Comparison of ENCODE assay signal across 1 cellular context in the genomic region with DNA sequence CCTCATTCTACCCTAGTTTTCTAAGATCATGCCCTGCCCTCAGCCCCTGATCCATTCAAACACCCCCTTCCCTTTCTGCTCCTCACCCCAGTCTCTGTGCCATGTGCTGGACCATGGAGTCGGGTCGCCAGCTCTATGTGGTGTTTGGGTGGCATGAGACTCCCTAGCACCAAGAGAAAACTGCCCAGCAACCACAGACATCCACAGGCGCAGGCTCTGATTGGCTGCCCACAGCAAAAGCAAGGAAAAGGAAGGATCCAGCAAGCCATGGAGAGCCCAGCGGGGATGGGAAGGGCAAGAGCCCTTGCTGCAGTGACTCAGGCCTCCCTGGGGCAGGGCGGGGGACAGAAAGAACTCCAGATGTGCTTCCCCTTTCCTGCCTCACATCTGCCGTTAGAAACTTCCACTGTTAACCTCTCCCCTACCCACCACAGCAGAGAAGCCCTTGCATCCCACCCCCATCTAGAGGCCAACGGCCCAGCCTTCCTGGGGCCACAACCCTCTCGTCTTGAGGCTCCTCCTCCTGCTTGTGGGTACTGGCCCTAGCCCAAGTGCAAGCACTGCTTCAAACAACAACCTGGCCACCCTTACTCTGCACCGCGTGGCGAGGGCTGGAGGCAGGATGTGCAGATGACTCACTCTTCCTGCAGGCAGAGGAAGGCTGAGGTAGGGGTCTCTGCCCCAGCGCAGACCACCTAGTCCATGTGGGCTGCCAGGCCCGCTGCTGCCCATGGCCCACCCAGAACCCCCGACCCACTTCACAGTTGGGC.
TF ChIP-seq lines count a peak whose summit lies in the region.

No MANE protein-coding gene starts in this region.

TF ChIP-seq in K562, 482 proteins besides CTCF, POLR2A, EP300 and RAD21 (continued from another document and continues in another):
- TF ChIP-seq CHD2 (IDR thresholded peaks at IDR 0.05; ENCODE audit: low read depth, low read length) (no peak), RNF2 (IDR thresholded peaks at IDR 0.05) (no peak), ERF (CRISPR knock-in tag; IDR thresholded peaks at IDR 0.05) (peak; percentile 80; the same call in 1 of the 2 replicates), ZNF398 (CRISPR knock-in tag; IDR thresholded peaks at IDR 0.05) (no peak), HDGF (IDR thresholded peaks at IDR 0.05) (0 out of 2 replicates have a peak, but pooled peaks have one; percentile 66), HOMEZ (CRISPR knock-in tag; IDR thresholded peaks at IDR 0.05) (0 out of 2 replicates have a peak, but pooled peaks have one; percentile 49), SRSF3 (IDR thresholded peaks at IDR 0.05; ENCODE audit: insufficient read depth, low read length) (no peak), KDM2B (CRISPR knock-in tag; IDR thresholded peaks at IDR 0.05) (no peak), TRIM25 (IDR thresholded peaks at IDR 0.05; ENCODE audit: borderline replicate concordance) (no peak), OTX1 (CRISPR knock-in tag; IDR thresholded peaks at IDR 0.05) (peak; percentile 50; the same call in 1 of the 2 replicates), ZBTB40 (IDR thresholded peaks at IDR 0.05) (peak; percentile 32; the same call in 1 of the 2 replicates), ZBTB40 (CRISPR knock-in tag; IDR thresholded peaks at IDR 0.05) (no peak), RCOR1 (IDR thresholded peaks at IDR 0.05; ENCODE audit: borderline replicate concordance in 1 of 2, low read depth in 2 of 2, low read length in 2 of 2) (0 out of 4 replicates have a peak, but pooled peaks of 1 of the 2 experiments have one; percentile 45), KLF6 (CRISPR knock-in tag; IDR thresholded peaks at IDR 0.05; ENCODE audit: borderline replicate concordance) (peak; percentile 78), CREB1 (IDR thresholded peaks at IDR 0.05) (peak; percentile 38; the same call in 1 of the 2 replicates), CREB1 (CRISPR knock-in tag; IDR thresholded peaks at IDR 0.05) (no peak), SMARCE1 (IDR thresholded peaks at IDR 0.05) (peak; percentile 78), FOS (IDR thresholded peaks at IDR 0.05; ENCODE audit: extremely low read depth, insufficient read length) (peak; percentile 40), ZNF589 (CRISPR knock-in tag; IDR thresholded peaks at IDR 0.05; ENCODE audit: low read depth) (peak; percentile 55; the same call in 1 of the 2 replicates), ZBTB17 (CRISPR knock-in tag; IDR thresholded peaks at IDR 0.05) (peak; percentile 15; the same call in 1 of the 2 replicates), NR2C1 (IDR thresholded peaks at IDR 0.05) (peak; percentile 20; the same call in 1 of the 2 replicates), NR2C1 (tag; IDR thresholded peaks at IDR 0.05) (no peak), SMAD4 (CRISPR knock-in tag; conservative IDR thresholded peaks at IDR 0.05) (peak; percentile 19; the same call in 1 of the 2 replicates), ZNF143 (CRISPR knock-in tag; IDR thresholded peaks at IDR 0.05) (0 out of 2 replicates have a peak, but pooled peaks have one; percentile 19), POLR2G (IDR thresholded peaks at IDR 0.05; ENCODE audit: low read depth, low read length) (peak; percentile 63; the same call in 1 of the 2 replicates), ZBTB26 (CRISPR knock-in tag; IDR thresholded peaks at IDR 0.05) (0 out of 2 replicates have a peak, but pooled peaks have one; percentile 28), TGIF2 (CRISPR knock-in tag; IDR thresholded peaks at IDR 0.05) (no peak), JUND (IDR thresholded peaks at IDR 0.05; ENCODE audit: borderline replicate concordance, low read depth, low read length) (peak; percentile 77), JUND (tag; IDR thresholded peaks at IDR 0.05; ENCODE audit: borderline replicate concordance, low read depth, low read length) (peak; percentile 63; the same call in 2 of the 3 replicates)
- TF ChIP-seq, protein P1, sequence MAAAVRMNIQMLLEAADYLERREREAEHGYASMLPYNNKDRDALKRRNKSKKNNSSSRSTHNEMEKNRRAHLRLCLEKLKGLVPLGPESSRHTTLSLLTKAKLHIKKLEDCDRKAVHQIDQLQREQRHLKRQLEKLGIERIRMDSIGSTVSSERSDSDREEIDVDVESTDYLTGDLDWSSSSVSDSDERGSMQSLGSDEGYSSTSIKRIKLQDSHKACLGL (CRISPR knock-in tag; IDR thresholded peaks at IDR 0.05; ENCODE audit: borderline replicate concordance, poor library complexity, severe bottlenecking) = no peak
- TF ChIP-seq, protein P2, sequence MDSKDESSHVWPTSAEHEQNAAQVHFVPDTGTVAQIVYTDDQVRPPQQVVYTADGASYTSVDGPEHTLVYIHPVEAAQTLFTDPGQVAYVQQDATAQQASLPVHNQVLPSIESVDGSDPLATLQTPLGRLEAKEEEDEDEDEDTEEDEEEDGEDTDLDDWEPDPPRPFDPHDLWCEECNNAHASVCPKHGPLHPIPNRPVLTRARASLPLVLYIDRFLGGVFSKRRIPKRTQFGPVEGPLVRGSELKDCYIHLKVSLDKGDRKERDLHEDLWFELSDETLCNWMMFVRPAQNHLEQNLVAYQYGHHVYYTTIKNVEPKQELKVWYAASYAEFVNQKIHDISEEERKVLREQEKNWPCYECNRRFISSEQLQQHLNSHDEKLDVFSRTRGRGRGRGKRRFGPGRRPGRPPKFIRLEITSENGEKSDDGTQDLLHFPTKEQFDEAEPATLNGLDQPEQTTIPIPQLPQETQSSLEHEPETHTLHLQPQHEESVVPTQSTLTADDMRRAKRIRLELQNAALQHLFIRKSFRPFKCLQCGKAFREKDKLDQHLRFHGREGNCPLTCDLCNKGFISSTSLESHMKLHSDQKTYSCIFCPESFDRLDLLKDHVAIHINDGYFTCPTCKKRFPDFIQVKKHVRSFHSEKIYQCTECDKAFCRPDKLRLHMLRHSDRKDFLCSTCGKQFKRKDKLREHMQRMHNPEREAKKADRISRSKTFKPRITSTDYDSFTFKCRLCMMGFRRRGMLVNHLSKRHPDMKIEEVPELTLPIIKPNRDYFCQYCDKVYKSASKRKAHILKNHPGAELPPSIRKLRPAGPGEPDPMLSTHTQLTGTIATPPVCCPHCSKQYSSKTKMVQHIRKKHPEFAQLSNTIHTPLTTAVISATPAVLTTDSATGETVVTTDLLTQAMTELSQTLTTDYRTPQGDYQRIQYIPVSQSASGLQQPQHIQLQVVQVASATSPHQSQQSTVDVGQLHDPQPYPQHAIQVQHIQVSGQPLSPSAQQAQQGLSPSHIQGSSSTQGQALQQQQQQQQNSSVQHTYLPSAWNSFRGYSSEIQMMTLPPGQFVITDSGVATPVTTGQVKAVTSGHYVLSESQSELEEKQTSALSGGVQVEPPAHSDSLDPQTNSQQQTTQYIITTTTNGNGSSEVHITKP (IDR thresholded peaks at IDR 0.05; ENCODE audit: partially characterized antibody) = peak; percentile 77
- TF ChIP-seq, protein P3, sequence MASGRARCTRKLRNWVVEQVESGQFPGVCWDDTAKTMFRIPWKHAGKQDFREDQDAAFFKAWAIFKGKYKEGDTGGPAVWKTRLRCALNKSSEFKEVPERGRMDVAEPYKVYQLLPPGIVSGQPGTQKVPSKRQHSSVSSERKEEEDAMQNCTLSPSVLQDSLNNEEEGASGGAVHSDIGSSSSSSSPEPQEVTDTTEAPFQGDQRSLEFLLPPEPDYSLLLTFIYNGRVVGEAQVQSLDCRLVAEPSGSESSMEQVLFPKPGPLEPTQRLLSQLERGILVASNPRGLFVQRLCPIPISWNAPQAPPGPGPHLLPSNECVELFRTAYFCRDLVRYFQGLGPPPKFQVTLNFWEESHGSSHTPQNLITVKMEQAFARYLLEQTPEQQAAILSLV (tag; IDR thresholded peaks at IDR 0.05) = no peak
